4 cellular contexts compared by ENCODE assay signal in the genomic region with DNA sequence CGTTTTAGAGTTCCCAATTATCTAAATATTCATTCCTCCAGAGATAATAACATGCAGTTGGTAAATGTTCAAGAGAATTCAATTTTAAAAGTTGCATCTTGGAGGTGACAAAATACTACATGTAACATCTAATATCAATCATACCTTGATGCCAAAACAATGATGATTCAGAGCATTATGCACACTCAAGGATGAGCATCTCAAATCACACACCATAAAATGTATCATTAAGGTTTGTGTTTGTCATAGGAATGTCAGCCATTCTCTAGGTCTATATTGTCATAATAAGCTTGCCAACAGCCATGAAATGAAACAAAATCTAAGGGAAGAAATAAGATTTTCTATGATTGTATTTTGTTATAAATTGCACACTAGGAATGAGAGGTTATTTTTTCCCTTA.
"Had no signal": no experiment of that assay in that cellular context is flagged by ENCODE, and none has a peak within 500 bp of the region (broad histone marks: within the 10 kb centered on the region; RNA-seq: fewer than 3 reads in every experiment).

No MANE protein-coding gene starts in this region.

- H3K4me3 Mint-ChIP-seq: IgD-negative memory B cell had no signal

- H3K4me1 Mint-ChIP-seq: IgD-negative memory B cell had no signal

- H3K27me3 Mint-ChIP-seq: IgD-negative memory B cell had no signal

- H3K27ac Mint-ChIP-seq: IgD-negative memory B cell had no signal

- H3K36me3 Mint-ChIP-seq: IgD-negative memory B cell had no signal

- DNase-seq: IMR-90 had no signal

- H3K4me3 ChIP-seq: K562 had no signal

- H3K27ac ChIP-seq: HL-60 had no signal
